In the genomic region with DNA sequence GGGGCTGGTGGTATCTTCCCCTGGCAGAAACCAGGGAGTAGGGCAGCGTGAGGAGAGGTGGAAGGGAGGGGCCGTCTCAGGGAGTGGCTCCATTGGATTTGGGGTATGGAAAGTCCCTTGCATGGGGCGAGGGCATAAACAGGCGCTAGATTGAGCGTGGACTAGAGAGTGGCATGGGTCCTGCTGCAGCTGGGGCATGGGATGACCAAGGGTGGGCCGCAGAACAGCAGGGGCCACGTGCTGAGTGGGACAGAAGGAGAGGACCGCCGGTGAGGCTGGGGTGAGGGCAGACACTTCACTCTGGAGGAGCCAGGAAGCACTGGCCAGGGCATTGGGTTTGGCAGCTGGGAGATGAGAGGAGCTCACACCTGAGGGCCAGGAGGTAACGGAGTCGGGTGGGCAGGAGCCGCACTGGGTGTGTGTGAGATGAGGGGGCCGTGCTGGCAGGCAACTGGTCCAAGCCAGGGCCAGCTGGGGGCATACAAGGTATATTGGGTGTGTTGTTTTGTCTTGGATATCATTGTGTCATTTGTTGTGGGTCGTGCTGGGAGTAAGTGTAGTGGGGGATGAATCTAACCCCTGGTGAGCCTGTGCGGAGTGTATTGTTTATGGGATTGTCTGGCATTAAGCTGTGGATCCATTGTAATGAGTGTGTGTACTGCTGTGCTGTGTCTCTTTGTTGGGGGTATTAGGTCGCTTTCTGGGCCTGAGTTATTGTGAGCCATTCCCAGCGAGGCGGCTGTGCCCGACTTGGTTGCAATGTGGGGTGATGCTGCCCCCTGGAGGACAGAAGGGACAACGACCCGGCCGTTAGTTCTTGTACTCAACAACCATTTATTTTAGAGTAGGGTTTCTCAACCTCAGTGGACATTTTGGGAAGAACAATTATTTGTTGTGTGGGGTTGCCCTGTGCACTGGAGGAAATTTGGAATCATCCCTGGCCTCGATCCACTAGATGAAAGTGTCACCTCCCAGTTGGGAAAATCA, we compare ENCODE assay signal across 8 cellular contexts.
DNase-seq lines count a peak whose midpoint lies in the region; ATAC-seq, FAIRE-seq and TF ChIP-seq lines count a peak whose summit lies in the region.
"Not testable (repeated sequence)": the region's sequence is repeated elsewhere in the genome, so short reads cannot be mapped to it uniquely, and the experiment has no call there.

No MANE protein-coding gene starts in this region.

- not testable (repeated sequence) for DNase-seq in D721Med (ENCODE audit: insufficient read length, low spot score)
- DNase-seq in T-helper 22 cell (ENCODE audit: low read depth) (peak; percentile 5), left colon (peak in 1 of 2 donors; percentile 36)
- peak; percentile 8 for DNase-seq in activated CD8-positive, alpha-beta memory T cell treated with anti-CD3 and anti-CD28 coated beads, Interleukin-2, amount 50 U/mL, for 24 hours (ENCODE audit: extremely low read depth)
- DNase-seq in activated naive CD4-positive, alpha-beta T cell treated with anti-CD3 and anti-CD28 coated beads, Interleukin-2, amount 50 U/mL, for 16 hours = peak; percentile 62
- DNase-seq in stimulated activated CD4-positive, alpha-beta T cell treated with anti-CD3 and anti-CD28 coated beads, Interleukin-15, amount 100 ng/mL, for 24 hours = peak; percentile 63
- DNase-seq in stimulated activated CD8-positive, alpha-beta memory T cell treated with anti-CD3 and anti-CD28 coated beads, Interleukin-7, amount 100 ng/mL, for 1 hour (ENCODE audit: low read depth in 2 of 2) = peak; percentile 23 to 34

- intact Hi-C loops in left colon (cut with DNase I, micrococcal nuclease) = not testable (repeated sequence)

- FAIRE-seq in D721Med (lab: Jason Lieb, UNC) = not testable (repeated sequence)

- peak; percentile 19 for TF ChIP-seq CTCF in D721Med (IDR thresholded peaks at IDR 0.05; ENCODE audit: insufficient read depth, missing control alignments)

- ATAC-seq in HG02759 (IDR thresholded peaks at IDR 0.05; ENCODE audit: unreplicated experiment) = peak; percentile 73
- peak; percentile 49 for ATAC-seq in left colon
